Comparison of ENCODE assay signal across 18 cellular contexts in genomic region chr17:4541328-4542002, GRCh38. TPM values are rescaled to one million over a fixed set of nuclear protein-coding genes. Genes with fewer than 3 reads are reported as not detected.
DNase-seq lines count a peak whose midpoint lies in the region; ATAC-seq and TF ChIP-seq lines count a peak whose summit lies in the region.
"Had no signal": no experiment of that assay in that cellular context is flagged by ENCODE, and none has a peak within 500 bp of the region (broad histone marks: within the 10 kb centered on the region; RNA-seq: fewer than 3 reads in every experiment).

No MANE protein-coding gene starts in this region.

- 62 to 69% (median 64%) methylated on average over 29 of the region's 29 CpGs for WGBS in psoas muscle, 3 donors

- no peaks in the 10 kb centered on the region for H3K9me3 ChIP-seq in psoas muscle
- H3K9me3 ChIP-seq: Peyer's patch had no signal

- TF ChIP-seq CTCF in Calu3 (IDR thresholded peaks at IDR 0.05; ENCODE audit: unreplicated experiment) (no peak), NB4 (IDR thresholded peaks at IDR 0.05; ENCODE audit: low read depth, low read length) (peak; percentile 5), foreskin keratinocyte (conservative IDR thresholded peaks at IDR 0.05) (peak; percentile 22), psoas muscle (IDR thresholded peaks at IDR 0.05) (no peak)

- H3K36me3 ChIP-seq in psoas muscle (ENCODE audit: insufficient read depth in 1 of 2, low read depth in 1 of 2) = peaks cover 3 to 80% of the 10 kb centered on the region in 2 donors

- H3K4me3 Mint-ChIP-seq in Calu3 (ENCODE audit: low read depth, unreplicated experiment) = no peak overlapping the region
- H3K4me3 Mint-ChIP-seq: activated naive CD4-positive, alpha-beta T cell treated with anti-CD3 and anti-CD28 coated beads for 36 hours; T-cell had no signal

- TF ChIP-seq POLR2A in NB4 (IDR thresholded peaks at IDR 0.05; ENCODE audit: extremely low read depth, insufficient read length) = no peak

- H3K4me3 ChIP-seq in NB4 (ENCODE audit: low read depth, low read length) (no peak overlapping the region), psoas muscle (no peak overlapping the region)
- H3K4me3 ChIP-seq: Peyer's patch had no signal

- no TSS peak for BruUV-seq in Calu3 (replicated peaks; lab: Mats Ljungman, UMichigan)

- H3K36me3 Mint-ChIP-seq in Calu3 (ENCODE audit: insufficient read depth, unreplicated experiment) = peaks cover 85% of the 10 kb centered on the region

- H3K27ac ChIP-seq in foreskin keratinocyte (no peak overlapping the region), psoas muscle (peak overlapping the region; percentile 36)
- H3K27ac ChIP-seq: HL-60 had no signal

- no peaks in the 10 kb centered on the region for H3K27me3 ChIP-seq in foreskin keratinocyte
- no peaks in the 10 kb centered on the region for H3K27me3 ChIP-seq in psoas muscle (ENCODE audit: insufficient read depth in 3 of 3, low read length in 2 of 3)
- H3K27me3 ChIP-seq: Peyer's patch had no signal

- ATAC-seq in foreskin keratinocyte = no peak
- ATAC-seq in psoas muscle = no peak
- ATAC-seq in HG02763 (IDR thresholded peaks at IDR 0.05; ENCODE audit: unreplicated experiment) = no peak
- ATAC-seq: T-cell had no signal

- DNase-seq in Calu3 = no peak
- no peak for DNase-seq in NB4 (ENCODE audit: low read depth)
- DNase-seq in foreskin keratinocyte = no peak
- peak; percentile 11 to 57 for DNase-seq in psoas muscle
- DNase-seq in central memory CD4-positive, alpha-beta T cell = no peak
- no peak for DNase-seq in NCI-H1417 (lab: John Stamatoyannopoulos, UW)
- DNase-seq in dedifferentiated amniotic fluid mesenchymal stem cell (ENCODE audit: extremely low spot score) = no peak
- DNase-seq: activated CD4-positive, CD25-positive, alpha-beta regulatory T cell treated with anti-CD3 and anti-CD28 coated beads, Interleukin-2, amount 50 U/mL, for 72 hours; activated naive CD4-positive, alpha-beta T cell treated with anti-CD3 and anti-CD28 coated beads for 36 hours; COR-L47; H7; NCI-H187; NCI-H524; Peyer's patch; stimulated activated CD4-positive, alpha-beta T cell treated with anti-CD3 and anti-CD28 coated beads, Interleukin-2, amount 100 ng/mL, for 48 hours; T-cell had no signal

- H3K27me3 Mint-ChIP-seq in Calu3 (ENCODE audit: unreplicated experiment) = no peaks in the 10 kb centered on the region
- H3K27me3 Mint-ChIP-seq: T-cell had no signal

- intact Hi-C loops in Calu3 (cut with micrococcal nuclease; ENCODE audit: unreplicated experiment) (no loop called here), psoas muscle (cut with DNase I) (loop anchor here (5.0 kb wide), 1 partner anchor 119 kb away; no protein-coding TSS in a partner anchor)

- no peaks in the 10 kb centered on the region for H3K4me1 ChIP-seq in foreskin keratinocyte
- peaks cover 13% of the 10 kb centered on the region for H3K4me1 ChIP-seq in psoas muscle

- H3K4me1 Mint-ChIP-seq in Calu3 (ENCODE audit: low read depth, unreplicated experiment) = peaks cover 14% of the 10 kb centered on the region

- H3K9me3 Mint-ChIP-seq in Calu3 (ENCODE audit: low read depth, unreplicated experiment) = no peaks in the 10 kb centered on the region
- H3K9me3 Mint-ChIP-seq: activated naive CD4-positive, alpha-beta T cell treated with anti-CD3 and anti-CD28 coated beads for 36 hours; T-cell had no signal

- peak overlapping the region; percentile 23 for H3K27ac Mint-ChIP-seq in Calu3 (ENCODE audit: unreplicated experiment)
- H3K27ac Mint-ChIP-seq: activated naive CD4-positive, alpha-beta T cell treated with anti-CD3 and anti-CD28 coated beads for 36 hours had no signal

- CTCF ChIA-PET in Calu3 (lab: Charles Lee) = no interaction called here

RNA-seq across cellular contexts. Expression of gene MYBBP1A, which starts 13.7 kb away (rescaled TPM):
- total RNA-seq in Calu3 (2022) = 61.6 and 64.2 TPM in 2 replicates
- total RNA-seq in foreskin keratinocyte = 76.5 and 89.3 TPM in 2 replicates
- polyA plus RNA-seq in foreskin keratinocyte = 58.7 and 69.4 TPM in 2 replicates
- total RNA-seq in psoas muscle = 10 to 100 TPM; 31.3 to 63.2 (median 46.3) TPM
- polyA plus RNA-seq in psoas muscle = 10 to 100 TPM; 28.5 to 54.4 (median 35.5) TPM

RNA-seq across cellular contexts. Expression of gene GGT6, which starts 18.9 kb away (rescaled TPM):
- total RNA-seq in Calu3 (2022) (1.1 and 1.8 TPM in 2 replicates), foreskin keratinocyte (0.25 and 0.31 TPM in 2 replicates), psoas muscle (not detected)
- polyA plus RNA-seq in foreskin keratinocyte (0.18 and 0.22 TPM in 2 replicates), psoas muscle (under 1 TPM in 1 of 3 donors, not detected in 2; 0.03 TPM)
- total RNA-seq: activated naive CD4-positive, alpha-beta T cell treated with anti-CD3 and anti-CD28 coated beads for 36 hours; H7; T-cell had no signal

RNA-seq across cellular contexts. Expression of gene SPNS2, which starts 42.8 kb away (rescaled TPM):
- total RNA-seq in Calu3 (2022) (63.4 and 104 TPM in 2 replicates), foreskin keratinocyte (0.31 and 0.35 TPM in 2 replicates), psoas muscle (1 to 10 TPM; 3.5 to 7.1 (median 6.3) TPM)
- polyA plus RNA-seq in foreskin keratinocyte (0.22 and 0.47 TPM in 2 replicates), psoas muscle (10 to 100 TPM in 1 of 3 donors, 1 to 10 TPM in 2; 6.0 to 10.6 (median 7.4) TPM)

RNA-seq across cellular contexts. Expression of gene SMTNL2, which starts 42.9 kb away (rescaled TPM):
- total RNA-seq in Calu3 (2022) (not detected in 2 replicates), foreskin keratinocyte (not detected in 2 replicates), psoas muscle (100 to 1,000 TPM; 248 to 524 (median 400) TPM)
- polyA plus RNA-seq in foreskin keratinocyte (not detected in 2 replicates), psoas muscle (100 to 1,000 TPM in 2 of 3 donors, 10 to 100 TPM in 1; 20.7 to 318 (median 210) TPM)
- total RNA-seq: activated naive CD4-positive, alpha-beta T cell treated with anti-CD3 and anti-CD28 coated beads for 36 hours; T-cell had no signal

Comparison
In these comparisons a context has a peak if more than half of its experiments do, and no peak if none do; other contexts are left out.
1. DNase-seq: peak in psoas muscle (2 of 2); none in Calu3 (single experiment), NB4 (single experiment), foreskin keratinocyte (0 of 2), central memory CD4-positive, alpha-beta T cell (single experiment), NCI-H1417 (0 of 3) and dedifferentiated amniotic fluid mesenchymal stem cell (single experiment).
2. CTCF ChIP-seq: peak in NB4 (single experiment) and foreskin keratinocyte (single experiment); none in Calu3 (single experiment) and psoas muscle (single experiment).